In the genomic region with DNA sequence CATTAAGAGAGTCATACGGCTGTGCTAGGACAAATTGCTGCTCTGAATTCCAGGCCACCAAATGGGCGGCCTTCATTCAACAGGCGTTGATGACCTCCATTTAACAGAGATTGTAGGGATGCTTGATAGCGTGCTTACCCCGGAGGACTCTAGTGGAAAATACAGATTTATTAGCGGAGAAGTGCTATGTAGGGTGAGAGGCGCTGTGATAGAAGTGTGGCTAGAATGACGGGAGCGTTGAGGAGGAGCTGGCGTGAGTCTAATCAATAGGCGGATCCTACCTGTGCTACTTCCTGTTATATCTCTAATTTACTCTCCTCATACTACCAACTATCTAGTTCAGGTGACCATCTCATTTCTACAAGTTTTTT, we compare ENCODE assay signal across 8 cellular contexts. TPM values are rescaled to one million over a fixed set of nuclear protein-coding genes. Genes with fewer than 3 reads are reported as not detected.
A peak's percentile ranks its signal among the peaks of the same experiment; 100 is the strongest.
DNase-seq lines count a peak whose midpoint lies in the region; ATAC-seq and TF ChIP-seq lines count a peak whose summit lies in the region.

No MANE protein-coding gene starts in this region.

- H3K36me3 ChIP-seq in SU-DHL-6 (ENCODE audit: low read length): peaks cover 5% of the 10 kb centered on the region; the same call in 1 of the 2 replicates

- no peaks in the 10 kb centered on the region for H3K9me3 Mint-ChIP-seq in osteocyte (ENCODE audit: unreplicated experiment)

- no peaks in the 10 kb centered on the region for H3K27me3 ChIP-seq in SU-DHL-6 (ENCODE audit: low read length)

- H3F3A ChIP-seq in SU-DHL-6 (ENCODE audit: insufficient read depth): no peaks in the 10 kb centered on the region

- peak; percentile 18 for ATAC-seq in HG03439 (IDR thresholded peaks at IDR 0.05; ENCODE audit: unreplicated experiment)

- H3K27ac Mint-ChIP-seq in osteocyte (ENCODE audit: unreplicated experiment): peak overlapping the region; percentile 95

- H2AFZ ChIP-seq in SU-DHL-6 (ENCODE audit: low read depth, low read length, severe bottlenecking): peak overlapping the region; percentile 97

- H3K4me3 Mint-ChIP-seq in osteocyte (ENCODE audit: unreplicated experiment): peak overlapping the region; percentile 92

- no peaks in the 10 kb centered on the region for H4K20me1 ChIP-seq in SU-DHL-6 (ENCODE audit: low read depth, low read length)

- peak; percentile 13 to 26 for DNase-seq in stimulated activated CD4-positive, alpha-beta T cell treated with anti-CD3 and anti-CD28 coated beads, Interleukin-2, amount 100 ng/mL, for 24 hours
- no peak for DNase-seq in stimulated activated CD4-positive, alpha-beta T cell treated with anti-CD3 and anti-CD28 coated beads, Interleukin-2, amount 100 ng/mL, for 48 hours
- DNase-seq in epithelial cell of prostate (ENCODE audit: low read depth, low spot score): no peak
- no peak for DNase-seq in osteocyte (ENCODE audit: extremely low spot score, unreplicated experiment)
- no peak for DNase-seq in kidney glomerular epithelial cell (lab: John Stamatoyannopoulos, UW)
- no peak for DNase-seq in activated CD8-positive, alpha-beta memory T cell treated with anti-CD3 and anti-CD28 coated beads, Interleukin-2, amount 50 U/mL, for 4 hours

- H3K27ac ChIP-seq in SU-DHL-6 (ENCODE audit: low read depth, low read length) (peak overlapping the region; percentile 17), epithelial cell of prostate (peak overlapping the region; percentile 81)

- no peaks in the 10 kb centered on the region for H3K9me3 ChIP-seq in SU-DHL-6 (ENCODE audit: insufficient read depth, low read length)

- H3K9ac ChIP-seq in SU-DHL-6 (ENCODE audit: low read length): peak overlapping the region; percentile 86

- peak overlapping the region; percentile 96 for H3K4me3 ChIP-seq in SU-DHL-6 (ENCODE audit: insufficient read depth, low read length, poor library complexity, severe bottlenecking)

- H3K4me2 ChIP-seq in SU-DHL-6 (ENCODE audit: low read depth, low read length, poor library complexity, severe bottlenecking): peak overlapping the region; percentile 94

- no peak for TF ChIP-seq CTCF in SU-DHL-6 (IDR thresholded peaks at IDR 0.05; ENCODE audit: insufficient read depth, low read length, poor library complexity, severe bottlenecking)
- TF ChIP-seq CTCF in osteocyte (IDR thresholded peaks at IDR 0.05): no peak

- peaks cover 42% of the 10 kb centered on the region for H3K79me2 ChIP-seq in SU-DHL-6 (ENCODE audit: insufficient read depth, low read length)

- H3K27me3 Mint-ChIP-seq in osteocyte (ENCODE audit: unreplicated experiment): no peaks in the 10 kb centered on the region

- H3K9me2 ChIP-seq in SU-DHL-6 (replicated peaks; ENCODE audit: insufficient read depth, low read length): no peaks in the 10 kb centered on the region

- H3K36me3 Mint-ChIP-seq in osteocyte (ENCODE audit: unreplicated experiment): peaks cover 5% of the 10 kb centered on the region

- H3K4me1 Mint-ChIP-seq in osteocyte (ENCODE audit: unreplicated experiment): peaks cover 20% of the 10 kb centered on the region

RNA-seq across cellular contexts. Expression of a gene that starts 0.7 kb away (rescaled TPM):
- total RNA-seq in osteocyte: 30.6 and 31.0 TPM in 2 replicates

RNA-seq across cellular contexts. Expression of a gene that starts 15.1 kb away (rescaled TPM):
- total RNA-seq in osteocyte: 1.4 and 1.6 TPM in 2 replicates

Comparison
In these comparisons a context has a peak if more than half of its experiments do, and no peak if none do; other contexts are left out.
1. DNase-seq: peak in stimulated activated CD4-positive, alpha-beta T cell treated with anti-CD3 and anti-CD28 coated beads, Interleukin-2, amount 100 ng/mL, for 24 hours (2 of 2); none in stimulated activated CD4-positive, alpha-beta T cell treated with anti-CD3 and anti-CD28 coated beads, Interleukin-2, amount 100 ng/mL, for 48 hours (0 of 2), epithelial cell of prostate (single experiment), osteocyte (single experiment), kidney glomerular epithelial cell (single experiment) and activated CD8-positive, alpha-beta memory T cell treated with anti-CD3 and anti-CD28 coated beads, Interleukin-2, amount 50 U/mL, for 4 hours (single experiment).